Comparison of ENCODE assay signal across 8 cellular contexts in the genomic region with DNA sequence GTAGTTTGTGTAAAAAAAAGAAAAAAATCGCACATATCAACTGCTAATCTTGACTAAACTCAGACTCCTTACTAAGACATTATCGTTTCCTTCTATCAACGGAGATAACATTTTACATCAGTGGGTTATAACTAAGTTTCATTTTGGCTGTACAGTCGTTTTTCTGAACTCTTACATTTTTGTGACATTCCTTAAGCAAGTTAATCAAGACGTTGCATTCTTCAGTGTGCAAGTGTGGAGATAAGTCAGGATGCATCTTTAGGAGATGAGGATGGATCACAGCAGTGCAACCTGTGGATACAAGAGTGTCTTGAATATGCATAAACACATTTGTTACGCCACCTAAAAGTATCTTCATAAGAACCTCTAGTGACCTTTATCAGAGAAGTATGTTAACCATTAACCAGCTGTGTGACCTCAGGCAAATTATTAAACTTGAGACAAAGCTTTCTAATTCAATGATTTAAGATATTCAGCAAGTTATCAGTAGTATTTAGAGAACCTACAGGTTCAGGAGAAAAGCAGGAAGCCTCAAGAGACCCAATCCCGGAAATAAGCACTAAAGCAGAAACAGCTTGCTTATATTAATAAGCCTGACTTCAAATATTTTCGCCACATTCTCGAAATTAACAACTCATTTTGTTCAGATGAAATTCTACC. TPM values are rescaled to one million over a fixed set of nuclear protein-coding genes. Genes with fewer than 3 reads are reported as not detected.
DNase-seq lines count a peak whose midpoint lies in the region; ATAC-seq and TF ChIP-seq lines count a peak whose summit lies in the region.

No MANE protein-coding gene starts in this region.

- H3K27me3 ChIP-seq in thyroid gland = no peaks in the 10 kb centered on the region

- H3K4me1 ChIP-seq in thyroid gland = peaks cover 0 to 6% of the 10 kb centered on the region in 2 donors

- POLR2A ChIA-PET in activated CD4-positive, alpha-beta memory T cell treated with anti-CD3 and anti-CD28 coated beads for 36 hours (lab: Charles Lee) = interaction anchor here (0.8 kb wide), 2 partner anchors 10 to 12 kb away, joined by 3 to 4 read pairs; partner anchors contain the start of genes CENPN and CMC2

- H3K36me3 ChIP-seq in thyroid gland = no peaks in the 10 kb centered on the region

- H3K4me3 Mint-ChIP-seq in activated CD4-positive, alpha-beta memory T cell treated with anti-CD3 and anti-CD28 coated beads for 36 hours = peak overlapping the region; percentile 76

- no peak overlapping the region for H3K4me3 ChIP-seq in thyroid gland (replicated peaks in 1 of 3)

- CTCF ChIA-PET in activated CD4-positive, alpha-beta memory T cell treated with anti-CD3 and anti-CD28 coated beads for 36 hours (lab: Charles Lee) = interaction anchor here (0.6 to 1.4 kb wide), 3 partner anchors 7 to 39 kb away, joined by 3 to 4 read pairs (median 3); partner anchors contain the start of gene ATMIN

- peak; percentile 75 for ATAC-seq in GM18517 (IDR thresholded peaks at IDR 0.05; ENCODE audit: unreplicated experiment)
- ATAC-seq in HG02623 (IDR thresholded peaks at IDR 0.05; ENCODE audit: unreplicated experiment) = peak; percentile 54
- ATAC-seq in HG03442 (IDR thresholded peaks at IDR 0.05; ENCODE audit: unreplicated experiment) = no peak

- no peak for DNase-seq in activated CD4-positive, alpha-beta memory T cell treated with anti-CD3 and anti-CD28 coated beads for 36 hours
- peak; percentile 13 for DNase-seq in mucosa of gallbladder (ENCODE audit: low spot score)
- DNase-seq in stimulated activated naive CD4-positive, alpha-beta T cell treated with Interleukin-2 at 50 U/mL for 16 hours (lab: John Stamatoyannopoulos, UW) = no peak
- DNase-seq in stimulated activated CD4-positive, alpha-beta T cell treated with anti-CD3 and anti-CD28 coated beads, Interleukin-12 subunit alpha, Interleukin-12 subunit beta, amount 100 ng/mL, for 4 hours = no peak
- DNase-seq in thyroid gland = no peak

- H3K9me3 Mint-ChIP-seq in activated CD4-positive, alpha-beta memory T cell treated with anti-CD3 and anti-CD28 coated beads for 36 hours = no peaks in the 10 kb centered on the region

- 73% methylated on average over 9 of the region's 9 CpGs for WGBS in thyroid gland, 2 donors

- peaks cover 68% of the 10 kb centered on the region for H3K4me1 Mint-ChIP-seq in activated CD4-positive, alpha-beta memory T cell treated with anti-CD3 and anti-CD28 coated beads for 36 hours (ENCODE audit: low read depth)

- H3K27me3 Mint-ChIP-seq in activated CD4-positive, alpha-beta memory T cell treated with anti-CD3 and anti-CD28 coated beads for 36 hours = no peaks in the 10 kb centered on the region

- TF ChIP-seq POLR2A in thyroid gland (IDR thresholded peaks at IDR 0.05) = no peak

- intact Hi-C loops in activated CD4-positive, alpha-beta memory T cell treated with anti-CD3 and anti-CD28 coated beads for 36 hours (cut with micrococcal nuclease) = loop anchor here (1.0 kb wide), 1 partner anchor 49 kb away; no protein-coding TSS in a partner anchor
- intact Hi-C loops in thyroid gland (cut with DNase I) = no loop called here

- no peak overlapping the region for H3K27ac ChIP-seq in thyroid gland

- peak overlapping the region; percentile 94 for H3K27ac Mint-ChIP-seq in activated CD4-positive, alpha-beta memory T cell treated with anti-CD3 and anti-CD28 coated beads for 36 hours

- TF ChIP-seq CTCF in thyroid gland (IDR thresholded peaks at IDR 0.05) = no peak

- no peaks in the 10 kb centered on the region for H3K9me3 ChIP-seq in thyroid gland

- H3K36me3 Mint-ChIP-seq in activated CD4-positive, alpha-beta memory T cell treated with anti-CD3 and anti-CD28 coated beads for 36 hours = peaks cover 30% of the 10 kb centered on the region

RNA-seq across cellular contexts. Expression of gene CMC2, which starts 9.4 kb away (rescaled TPM):
- 100 to 1,000 TPM; 147 to 148 TPM for total RNA-seq in activated CD4-positive, alpha-beta memory T cell treated with anti-CD3 and anti-CD28 coated beads for 36 hours
- total RNA-seq in mucosa of gallbladder = 60.7 TPM
- 10 to 100 TPM; 36.8 to 89.1 (median 59.7) TPM for total RNA-seq in thyroid gland

RNA-seq across cellular contexts. Expression of gene CENPN, which starts 9.7 kb away (rescaled TPM):
- total RNA-seq in activated CD4-positive, alpha-beta memory T cell treated with anti-CD3 and anti-CD28 coated beads for 36 hours = 10 to 100 TPM; 71.9 to 76.0 TPM
- total RNA-seq in mucosa of gallbladder = 9.3 TPM
- 10 to 100 TPM in 1 of 4 donors, 1 to 10 TPM in 3; 5.8 to 14.4 (median 6.7) TPM for total RNA-seq in thyroid gland

RNA-seq across cellular contexts. Expression of gene ATMIN, which starts 38.4 kb away (rescaled TPM):
- 10 to 100 TPM; 19.3 to 21.3 TPM for total RNA-seq in activated CD4-positive, alpha-beta memory T cell treated with anti-CD3 and anti-CD28 coated beads for 36 hours
- 28.9 TPM for total RNA-seq in mucosa of gallbladder
- total RNA-seq in thyroid gland = 10 to 100 TPM; 49.2 to 57.6 (median 53.3) TPM
